In genomic region chr2:131335319-131335718, GRCh38 we compare ENCODE assay signal across 8 cellular contexts. TPM values are rescaled to one million over a fixed set of nuclear protein-coding genes. Genes with fewer than 3 reads are reported as not detected.
DNase-seq lines count a peak whose midpoint lies in the region; ATAC-seq, FAIRE-seq and TF ChIP-seq lines count a peak whose summit lies in the region.
"Not testable (repeated sequence)": the region's sequence is repeated elsewhere in the genome, so short reads cannot be mapped to it uniquely, and the experiment has no call there.

No MANE protein-coding gene starts in this region.

- not testable (repeated sequence) for H3K79me2 ChIP-seq in endothelial cell of umbilical vein (ENCODE audit: control insufficient read depth, insufficient read depth, low read length)

- not testable (repeated sequence) for H2AFZ ChIP-seq in endothelial cell of umbilical vein (ENCODE audit: low read depth, low read length)

- H3K9ac ChIP-seq in endothelial cell of umbilical vein (replicated peaks; ENCODE audit: extremely low read depth, insufficient read depth, low read length) = not testable (repeated sequence)

- not testable (repeated sequence) for TF ChIP-seq POLR2A in endothelial cell of umbilical vein (IDR thresholded peaks at IDR 0.05; ENCODE audit: low read depth, low read length)

- not testable (repeated sequence) for FAIRE-seq in RCC 7860 (lab: Jason Lieb, UNC); endothelial cell of umbilical vein (lab: Jason Lieb, UNC)

- intact Hi-C loops in endothelial cell of umbilical vein (cut with micrococcal nuclease) = loop anchor here (1.0 kb wide), 1 partner anchor 181 kb away; no protein-coding TSS in a partner anchor
- intact Hi-C loops in sciatic nerve (cut with DNase I) = not testable (repeated sequence)

- H3K27me3 ChIP-seq in endothelial cell of umbilical vein (ENCODE audit: control insufficient read depth in 2 of 2, insufficient read depth in 2 of 2, low read length in 2 of 2) = not testable (repeated sequence)

- not testable (repeated sequence) for H3K36me3 ChIP-seq in endothelial cell of umbilical vein (ENCODE audit: control insufficient read depth in 2 of 2, extremely low read depth in 1 of 2, insufficient read depth in 2 of 2, low read length in 2 of 2)

- TF ChIP-seq CTCF in GM12874 (IDR thresholded peaks at IDR 0.05; ENCODE audit: insufficient read depth, low read depth, low read length) (peak; percentile 20; the same call in 1 of the 2 replicates), endothelial cell of umbilical vein (IDR thresholded peaks at IDR 0.05; ENCODE audit: extremely low read depth in 1 of 2, insufficient read depth in 1 of 2, low read depth in 1 of 2, low read length in 2 of 2) (peak in 1 of 2 donors; percentile 37)

- H3K4me3 ChIP-seq in endothelial cell of umbilical vein (replicated peaks in 1 of 3; ENCODE audit: insufficient read depth in 1 of 3, low read depth in 1 of 3, low read length in 3 of 3) = not testable (repeated sequence)

- CTCF ChIA-PET in endothelial cell of umbilical vein (lab: Charles Lee) = interaction anchor here (0.9 to 2.0 kb wide), 3 partner anchors 19 to 182 kb away, joined by 3 to 35 read pairs (median 3); no protein-coding TSS in a partner anchor

- H3K4me2 ChIP-seq in endothelial cell of umbilical vein (ENCODE audit: insufficient read depth, low read length) = not testable (repeated sequence)

- DNase-seq in Ammon's horn (ENCODE audit: low spot score) = peak; percentile 69
- peak; percentile 9 for DNase-seq in NCI-H1436 (lab: John Stamatoyannopoulos, UW)
- peak; percentile 14 for DNase-seq in RCC 7860 (ENCODE audit: low spot score)
- peak; percentile 7 for DNase-seq in activated naive CD4-positive, alpha-beta T cell treated with Interleukin-2 at 50 U/mL for 16 hours
- DNase-seq in endothelial cell of umbilical vein (ENCODE audit: low read depth, low spot score) = peak; percentile 15
- peak; percentile 68 for DNase-seq in left kidney (ENCODE audit: low read depth, low spot score)
- peak; percentile 60 for DNase-seq in sciatic nerve (ENCODE audit: low spot score)

- H3K9me1 ChIP-seq in endothelial cell of umbilical vein (replicated peaks; ENCODE audit: control insufficient read depth, extremely low read depth, insufficient read depth, low read length) = not testable (repeated sequence)

- H3K4me1 ChIP-seq in endothelial cell of umbilical vein (ENCODE audit: control insufficient read depth, extremely low read depth, insufficient read depth, low read length) = not testable (repeated sequence)

- H3K9me3 ChIP-seq in endothelial cell of umbilical vein (replicated peaks; ENCODE audit: control insufficient read depth, insufficient read depth, low read length) = not testable (repeated sequence)

- dilution Hi-C loops in endothelial cell of umbilical vein (cut with MboI; ENCODE audit: extremely low pct_ligation_motif_present, low sequenced_read_pairs) = not testable (repeated sequence)

- not testable (repeated sequence) for ATAC-seq in sciatic nerve

- not testable (repeated sequence) for H3K27ac ChIP-seq in endothelial cell of umbilical vein (ENCODE audit: insufficient read depth, low read depth, low read length)

- not testable (repeated sequence) for H4K20me1 ChIP-seq in endothelial cell of umbilical vein (replicated peaks; ENCODE audit: control insufficient read depth, extremely low read depth, insufficient read depth, low read length)

- POLR2A ChIA-PET in endothelial cell of umbilical vein (lab: Charles Lee) = not testable (repeated sequence)

- BruUV-seq in endothelial cell of umbilical vein (replicated peaks; lab: Mats Ljungman, UMichigan) = not testable (repeated sequence)

RNA-seq across cellular contexts. Expression of gene RAB6D, which starts 28.6 kb away (rescaled TPM):
- total RNA-seq in endothelial cell of umbilical vein = not detected in 2 replicates
- 0.01 and 0.03 TPM in 2 replicates for polyA plus RNA-seq in endothelial cell of umbilical vein
- 0.03 TPM in 2 replicates for polyA plus RNA-seq in endothelial cell of umbilical vein (2011; cell fraction: cytosol; rRNA removed)
- not detected in 2 replicates for polyA plus RNA-seq in endothelial cell of umbilical vein (2011; cell fraction: nucleus; rRNA removed)
- 0.12 and 0.24 TPM in 2 replicates for polyA plus RNA-seq in endothelial cell of umbilical vein (2012)
- 0.06 TPM in 1 of 2 replicates, not detected in the other for polyA minus RNA-seq in endothelial cell of umbilical vein
- not detected for polyA minus RNA-seq in endothelial cell of umbilical vein (2011; cell fraction: cytosol; rRNA and poly(A)+ RNA removed)
- polyA minus RNA-seq in endothelial cell of umbilical vein (2011; cell fraction: nucleus; rRNA and poly(A)+ RNA removed) = not detected in 2 replicates
- total RNA-seq in sciatic nerve = not detected

Comparison
In these comparisons a context has a peak if more than half of its experiments do, and no peak if none do; other contexts are left out.
1. DNase-seq: peak in every context shown above with its lines; median percentile 69 in Ammon's horn; 68 in left kidney; 60 in sciatic nerve; 15 in endothelial cell of umbilical vein; 14 in RCC 7860; 9 in NCI-H1436; 7 in activated naive CD4-positive, alpha-beta T cell treated with Interleukin-2 at 50 U/mL for 16 hours.